In the genomic region with DNA sequence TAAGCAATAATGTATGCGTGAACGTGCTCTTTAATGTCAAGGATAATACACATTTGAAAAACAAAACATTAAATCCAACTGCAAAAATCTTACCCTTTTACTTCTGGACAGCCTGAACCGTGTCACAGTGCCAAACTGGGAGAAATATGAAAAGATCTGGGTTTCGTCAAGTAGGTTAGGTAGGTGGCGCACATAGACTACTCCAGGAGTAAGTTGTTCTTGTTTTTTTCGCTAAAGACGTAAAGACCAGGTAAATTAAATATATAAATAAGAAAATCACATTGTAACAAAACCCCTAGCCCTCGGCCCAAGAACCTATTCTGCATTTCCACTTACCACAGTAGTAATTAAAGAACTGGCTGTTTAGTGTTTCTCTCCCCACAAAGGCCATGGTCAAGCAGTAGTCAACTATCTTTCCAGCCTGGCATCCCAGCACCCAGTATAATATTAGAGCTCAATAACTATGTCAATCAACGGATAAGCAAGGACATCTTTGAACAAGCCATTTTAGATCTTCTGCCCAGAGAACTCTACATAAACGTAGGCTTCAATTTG, we compare ENCODE assay signal across 8 cellular contexts. TPM values are rescaled to one million over a fixed set of nuclear protein-coding genes. Genes with fewer than 3 reads are reported as not detected.
A peak's percentile ranks its signal among the peaks of the same experiment; 100 is the strongest.
DNase-seq lines count a peak whose midpoint lies in the region; ATAC-seq and TF ChIP-seq lines count a peak whose summit lies in the region.

No MANE protein-coding gene starts in this region.

- no peak for ATAC-seq in stimulated activated effector memory CD8-positive, alpha-beta T cell treated with anti-CD3 and anti-CD28 coated beads, Interleukin-12 subunit alpha, Interleukin-12 subunit beta, amount 100 ng/mL, for 72 hours
- no peak for ATAC-seq in GM18519 (IDR thresholded peaks at IDR 0.05; ENCODE audit: low FRiP score, unreplicated experiment)

- H3K4me1 ChIP-seq in hepatocyte (ENCODE audit: insufficient read depth), result no peaks in the 10 kb centered on the region

- CTCF ChIA-PET in AG04449 (lab: Yijun Ruan, JAX), result interaction anchor here (0.7 to 3.6 kb wide), 6 partner anchors 15 to 640 kb away, joined by 3 to 15 read pairs (median 4); a partner anchor contains a TSS

- POLR2A ChIA-PET in AG04449 (lab: Yijun Ruan, JAX), result interaction anchor here (3.1 kb wide), 1 partner anchor 204 kb away, joined by 16 read pairs; a partner anchor contains a TSS

- H3K27me3 ChIP-seq in WERI-Rb-1 (ENCODE audit: insufficient read depth, low read depth, severe bottlenecking) (no peaks in the 10 kb centered on the region), hepatocyte (no peaks in the 10 kb centered on the region)

- H3K36me3 ChIP-seq in WERI-Rb-1 (peaks cover 45% of the 10 kb centered on the region), hepatocyte (replicated peaks; ENCODE audit: insufficient read depth, low read depth) (no peaks in the 10 kb centered on the region)

- H3K27ac ChIP-seq in WERI-Rb-1 (peak overlapping the region; percentile 67), hepatocyte (peak overlapping the region; percentile 77)

- peaks cover 54% of the 10 kb centered on the region for H3K36me3 Mint-ChIP-seq in stimulated activated effector memory CD8-positive, alpha-beta T cell treated with anti-CD3 and anti-CD28 coated beads, Interleukin-12 subunit alpha, Interleukin-12 subunit beta, amount 100 ng/mL, for 72 hours

- H3K9me3 ChIP-seq in WERI-Rb-1 (ENCODE audit: severe bottlenecking), result no peaks in the 10 kb centered on the region
- H3K9me3 ChIP-seq in hepatocyte (ENCODE audit: low read depth), result no peaks in the 10 kb centered on the region

- peak overlapping the region; percentile 99 for H3K4me3 Mint-ChIP-seq in stimulated activated effector memory CD8-positive, alpha-beta T cell treated with anti-CD3 and anti-CD28 coated beads, Interleukin-12 subunit alpha, Interleukin-12 subunit beta, amount 100 ng/mL, for 72 hours

- H3K27ac Mint-ChIP-seq in stimulated activated effector memory CD8-positive, alpha-beta T cell treated with anti-CD3 and anti-CD28 coated beads, Interleukin-12 subunit alpha, Interleukin-12 subunit beta, amount 100 ng/mL, for 72 hours, result peak overlapping the region; percentile 98

- WGBS in hepatocyte (ENCODE audit: low lambda C conversion rate, missing lambda C conversion rate), result 42% methylated on average over 10 of the region's 10 CpGs

- peaks cover 46% of the 10 kb centered on the region for H3K4me1 Mint-ChIP-seq in stimulated activated effector memory CD8-positive, alpha-beta T cell treated with anti-CD3 and anti-CD28 coated beads, Interleukin-12 subunit alpha, Interleukin-12 subunit beta, amount 100 ng/mL, for 72 hours

- H3K4me3 ChIP-seq in AG04449 (ENCODE audit: low read depth, low read length) (peak overlapping the region; percentile 89), WERI-Rb-1 (ENCODE audit: low read depth, low read length) (peak overlapping the region; percentile 99), hepatocyte (peak overlapping the region; percentile 38)

- no peaks in the 10 kb centered on the region for H3K9me3 Mint-ChIP-seq in stimulated activated effector memory CD8-positive, alpha-beta T cell treated with anti-CD3 and anti-CD28 coated beads, Interleukin-12 subunit alpha, Interleukin-12 subunit beta, amount 100 ng/mL, for 72 hours

- DNase-seq in AG04449 (ENCODE audit: low read depth, low spot score) (no peak), GM20000 (ENCODE audit: low spot score) (no peak), WERI-Rb-1 (no peak), hepatocyte (ENCODE audit: low spot score) (no peak), NCI-H510A treated with DMSO at 0.1 percent for 48 hours (lab: John Stamatoyannopoulos, UW) (no peak), GDM1 (lab: John Stamatoyannopoulos, UW) (no peak)
- DNase-seq in stimulated activated effector memory CD8-positive, alpha-beta T cell treated with anti-CD3 and anti-CD28 coated beads, Interleukin-12 subunit alpha, Interleukin-12 subunit beta, amount 100 ng/mL, for 72 hours (ENCODE audit: low spot score in 2 of 2), result no peak

- peak overlapping the region; percentile 53 for H2AFZ ChIP-seq in hepatocyte

- no peaks in the 10 kb centered on the region for H4K20me1 ChIP-seq in hepatocyte (ENCODE audit: insufficient read depth, poor library complexity, severe bottlenecking)

- TF ChIP-seq CTCF in AG04449 (IDR thresholded peaks at IDR 0.05; ENCODE audit: insufficient read depth, low read length, missing control alignments) (no peak), GM20000 (IDR thresholded peaks at IDR 0.05; ENCODE audit: extremely low read depth, missing control alignments) (peak; percentile 7), WERI-Rb-1 (IDR thresholded peaks at IDR 0.05; ENCODE audit: low read depth, low read length) (no peak), hepatocyte (IDR thresholded peaks at IDR 0.05; ENCODE audit: poor library complexity) (peak; percentile 33)

- peaks cover 42% of the 10 kb centered on the region for H3K79me2 ChIP-seq in hepatocyte

- H3K4me2 ChIP-seq in hepatocyte, result peak overlapping the region; percentile 80

- H3K9me2 ChIP-seq in hepatocyte (replicated peaks; ENCODE audit: insufficient read depth), result no peaks in the 10 kb centered on the region

RNA-seq across cellular contexts. Expression of a gene that starts 1.1 kb away (rescaled TPM):
- 53.6 and 85.7 TPM in 2 replicates for total RNA-seq in hepatocyte
- 54.6 and 64.5 TPM in 2 replicates for polyA plus RNA-seq in hepatocyte

RNA-seq across cellular contexts. Expression of a gene that starts 19.9 kb away (rescaled TPM):
- total RNA-seq in hepatocyte, result 55.2 and 63.2 TPM in 2 replicates
- polyA plus RNA-seq in hepatocyte, result 43.5 and 45.4 TPM in 2 replicates

Comparison
In these comparisons a context has a peak if more than half of its experiments do, and no peak if none do; other contexts are left out.
1. H3K4me3 ChIP-seq: peak in every context shown above with its lines; median percentile 99 in WERI-Rb-1; 89 in AG04449; 38 in hepatocyte.
2. CTCF ChIP-seq: peak in GM20000 (single experiment) and hepatocyte (single experiment); none in AG04449 (single experiment) and WERI-Rb-1 (single experiment).